ENCODE assay signal across 11 cellular contexts in the genomic region with DNA sequence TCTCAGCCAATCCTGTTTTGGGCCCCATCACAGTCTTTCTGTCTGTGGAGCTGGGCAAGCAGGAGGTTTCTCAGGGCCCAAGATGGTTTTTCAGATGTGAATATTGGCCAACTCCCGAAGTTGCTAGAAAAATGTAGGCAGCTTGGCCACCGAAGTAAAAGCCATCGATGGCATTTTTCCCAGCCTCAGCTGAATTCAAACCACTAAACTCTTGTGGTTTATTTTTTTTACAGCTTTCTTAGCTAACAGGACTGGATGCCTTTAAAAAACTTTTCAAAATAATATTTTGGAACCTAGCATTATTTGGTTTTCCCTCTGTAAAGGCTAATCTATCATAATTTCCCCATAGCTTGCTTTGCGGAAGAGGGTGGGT.
DNase-seq lines count a peak whose midpoint lies in the region; ATAC-seq and TF ChIP-seq lines count a peak whose summit lies in the region.
"Had no signal": no experiment of that assay in that cellular context is flagged by ENCODE, and none has a peak within 500 bp of the region (broad histone marks: within the 10 kb centered on the region; RNA-seq: fewer than 3 reads in every experiment).

No MANE protein-coding gene starts in this region.

- peak overlapping the region; percentile 6 for H2AK5ac ChIP-seq in mesendoderm (ENCODE audit: low read length)

- peak overlapping the region; percentile 15 for H2BK120ac ChIP-seq in mesendoderm (ENCODE audit: low read depth, low read length)

- in situ Hi-C loops in astrocyte of the cerebellum (cut with HindIII; ENCODE audit: low sequenced_read_pairs), result no loop called here

- H3K23ac ChIP-seq in mesendoderm (ENCODE audit: low read length), result no peak overlapping the region

- no peak for DNase-seq in activated T-cell treated with anti-CD3 and anti-CD28 coated beads, Interleukin-2, amount 50 U/mL, for 72 hours
- DNase-seq in activated T-cell treated with anti-CD3 and anti-CD28 coated beads for 4 hours, result no peak
- DNase-seq in astrocyte of the cerebellum (ENCODE audit: low read depth), result peak; percentile 89
- no peak for DNase-seq in mesendoderm
- no peak for DNase-seq in upper lobe of left lung
- DNase-seq in NCI-H1694 (lab: John Stamatoyannopoulos, UW), result no peak
- DNase-seq in heart left ventricle, result no peak
- DNase-seq: NCI-H345 had no signal

- TF ChIP-seq CTCF in astrocyte of the cerebellum (IDR thresholded peaks at IDR 0.05; ENCODE audit: low read depth, low read length, missing control alignments) (no peak), upper lobe of left lung (IDR thresholded peaks at IDR 0.05) (no peak), heart left ventricle (IDR thresholded peaks at IDR 0.05) (no peak)

- no peaks in the 10 kb centered on the region for H3K79me2 ChIP-seq in mesendoderm (ENCODE audit: control insufficient read depth, insufficient read depth, low read length)

- H3K9ac ChIP-seq in mesendoderm (ENCODE audit: low read length), result no peak overlapping the region

- no peak overlapping the region for H3K4me2 ChIP-seq in mesendoderm (ENCODE audit: low read length)

- no peaks in the 10 kb centered on the region for H3K79me1 ChIP-seq in mesendoderm (ENCODE audit: low read length)

- no peak overlapping the region for H3K27ac Mint-ChIP-seq in activated T-cell treated with anti-CD3 and anti-CD28 coated beads, Interleukin-2, amount 50 U/mL, for 72 hours

- H3K27ac ChIP-seq in mesendoderm (ENCODE audit: low read depth, low read length) (no peak overlapping the region), upper lobe of left lung (peak overlapping the region in 3 of 4 donors; percentile 37 to 74 (median 64)), heart left ventricle (peak overlapping the region in 4 of 12 donors; percentile 39 to 80 (median 52))
- H3K27ac ChIP-seq: 22Rv1, epithelial cell of prostate had no signal

- peaks cover 10% of the 10 kb centered on the region for H3K4me1 ChIP-seq in mesendoderm (ENCODE audit: control insufficient read depth, low read depth, low read length)
- H3K4me1 ChIP-seq in upper lobe of left lung, result peaks cover 3 to 14% (median 10%) of the 10 kb centered on the region in 4 donors
- peaks cover 0 to 23% (median 8%) of the 10 kb centered on the region in 12 donors for H3K4me1 ChIP-seq in heart left ventricle

- WGBS in mesendoderm (ENCODE audit: extremely low coverage, insufficient coverage, low lambda C conversion rate), result no CpG with 5 or more reads among the region's 4 CpGs
- WGBS in upper lobe of left lung, 2 donors, result 73 to 74% methylated on average over 4 of the region's 4 CpGs
- 76 to 92% (median 83%) methylated on average over 4 of the region's 4 CpGs for WGBS in heart left ventricle, 4 donors

- peaks cover 5% of the 10 kb centered on the region for H3K4me1 Mint-ChIP-seq in activated T-cell treated with anti-CD3 and anti-CD28 coated beads, Interleukin-2, amount 50 U/mL, for 72 hours (ENCODE audit: low read depth)

- no peaks in the 10 kb centered on the region for H3K9me3 Mint-ChIP-seq in activated T-cell treated with anti-CD3 and anti-CD28 coated beads, Interleukin-2, amount 50 U/mL, for 72 hours

- H4K8ac ChIP-seq in mesendoderm (ENCODE audit: low read depth, low read length), result no peak overlapping the region

- H3K9me3 ChIP-seq in upper lobe of left lung, result no peaks in the 10 kb centered on the region
- no peaks in the 10 kb centered on the region for H3K9me3 ChIP-seq in heart left ventricle

- H2BK5ac ChIP-seq in mesendoderm (ENCODE audit: low read length), result no peak overlapping the region

- H3K27me3 Mint-ChIP-seq in activated T-cell treated with anti-CD3 and anti-CD28 coated beads, Interleukin-2, amount 50 U/mL, for 72 hours (ENCODE audit: low read depth), result peaks cover 12% of the 10 kb centered on the region

- no peaks in the 10 kb centered on the region for H3K36me3 ChIP-seq in mesendoderm (ENCODE audit: control insufficient read depth, insufficient read depth, low read length)
- no peaks in the 10 kb centered on the region for H3K36me3 ChIP-seq in upper lobe of left lung
- H3K36me3 ChIP-seq in heart left ventricle, result no peaks in the 10 kb centered on the region

- peak overlapping the region; percentile 6 for H3K4ac ChIP-seq in mesendoderm (ENCODE audit: low read depth, low read length)

- no peak overlapping the region for H3K4me3 ChIP-seq in astrocyte of the cerebellum (ENCODE audit: low read depth, low read length)
- no peak overlapping the region for H3K4me3 ChIP-seq in mesendoderm (ENCODE audit: low read length)
- H3K4me3 ChIP-seq in upper lobe of left lung, result peak overlapping the region in 1 of 4 donors; percentile 21
- H3K4me3 ChIP-seq in heart left ventricle, result peak overlapping the region in 3 of 12 donors; percentile 6 to 37 (median 32)

- H3K4me3 Mint-ChIP-seq in activated T-cell treated with anti-CD3 and anti-CD28 coated beads, Interleukin-2, amount 50 U/mL, for 72 hours, result peak overlapping the region; percentile 58

- H4K5ac ChIP-seq in mesendoderm (ENCODE audit: low read length), result no peak overlapping the region

- peak overlapping the region; percentile 19 for H3K56ac ChIP-seq in mesendoderm (ENCODE audit: low read length)

- H3K18ac ChIP-seq in mesendoderm (ENCODE audit: low read length), result peak overlapping the region; percentile 29

- no peak for TF ChIP-seq EP300 in upper lobe of left lung (IDR thresholded peaks at IDR 0.05)

- ATAC-seq in activated T-cell treated with anti-CD3 and anti-CD28 coated beads, Interleukin-2, amount 50 U/mL, for 72 hours (replicated peaks in 1 of 2), result no peak
- ATAC-seq in upper lobe of left lung (ENCODE audit: low FRiP score in 2 of 2) (no peak), GM21723 (IDR thresholded peaks at IDR 0.05; ENCODE audit: unreplicated experiment) (no peak), heart left ventricle (no peak)

- H3K36me3 Mint-ChIP-seq in activated T-cell treated with anti-CD3 and anti-CD28 coated beads, Interleukin-2, amount 50 U/mL, for 72 hours (ENCODE audit: insufficient read depth in 2 of 2), result no peaks in the 10 kb centered on the region

- no peak for TF ChIP-seq POLR2A in upper lobe of left lung (IDR thresholded peaks at IDR 0.05)
- no peak for TF ChIP-seq POLR2A in heart left ventricle (IDR thresholded peaks at IDR 0.05)

- no peak overlapping the region for H2BK15ac ChIP-seq in mesendoderm (replicated peaks; ENCODE audit: low read depth)

- intact Hi-C loops in heart left ventricle (cut with DNase I), result no loop called here

- no peaks in the 10 kb centered on the region for H3K27me3 ChIP-seq in mesendoderm (ENCODE audit: insufficient read depth, low read length, poor library complexity)
- no peaks in the 10 kb centered on the region for H3K27me3 ChIP-seq in upper lobe of left lung
- peaks cover 0 to 25% (median 5%) of the 10 kb centered on the region in 9 donors for H3K27me3 ChIP-seq in heart left ventricle
